18 cellular contexts compared by ENCODE assay signal in the genomic region with DNA sequence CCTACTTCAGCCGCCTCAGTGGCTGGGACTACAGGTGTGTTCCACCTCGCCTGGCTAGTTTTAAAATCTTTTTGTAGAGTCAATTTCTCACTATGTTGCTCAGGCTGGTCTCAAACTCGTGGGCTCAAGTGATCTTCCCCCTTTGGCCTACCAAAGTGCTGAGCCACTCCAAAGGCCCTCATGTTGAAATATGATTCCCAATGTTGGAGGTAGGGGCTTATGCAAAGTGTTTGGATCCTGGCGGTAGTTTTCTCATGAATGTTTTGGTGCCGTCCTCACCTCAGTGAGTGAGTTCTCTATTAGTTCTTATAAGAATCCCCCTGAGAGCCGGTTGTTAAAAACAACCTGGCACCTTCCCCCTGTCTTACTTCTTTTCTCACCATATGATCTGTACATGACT.
"Had no signal": no experiment of that assay in that cellular context is flagged by ENCODE, and none has a peak within 500 bp of the region (broad histone marks: within the 10 kb centered on the region; RNA-seq: fewer than 3 reads in every experiment).

No MANE protein-coding gene starts in this region.

- H3K9me3 ChIP-seq: lower lobe of right lung, right atrium auricular region, thyroid gland had no signal

- DNase-seq: effector CD4-positive, alpha-beta T cell; foreskin melanocyte; head of caudate nucleus; kidney glomerular epithelial cell; lower lobe of right lung; natural killer cell; posterior cingulate gyrus; stimulated activated CD4-positive, alpha-beta T cell treated with anti-CD3 and anti-CD28 coated beads, Interleukin-2, amount 100 ng/mL, for 48 hours; stimulated activated naive CD4-positive, alpha-beta T cell treated with Interleukin-2 at 50 U/mL for 16 hours; thyroid gland had no signal

- H3K27ac ChIP-seq: coronary artery, hepatocyte, lower lobe of right lung, right atrium auricular region, thyroid gland had no signal

- H3K4me1 ChIP-seq: lower lobe of right lung, right atrium auricular region, thyroid gland had no signal

- H3K36me3 Mint-ChIP-seq: memory B cell, mesothelial cell of epicardium, natural killer cell, type B pancreatic cell had no signal

- H3K36me3 ChIP-seq: lower lobe of right lung, right atrium auricular region, thyroid gland had no signal

- H3K4me1 Mint-ChIP-seq: memory B cell, natural killer cell, neural crest cell had no signal

- H3K27me3 Mint-ChIP-seq: memory B cell, type B pancreatic cell had no signal

- H3K9me3 Mint-ChIP-seq: mesothelial cell of epicardium, neural crest cell, type B pancreatic cell had no signal

- H3K4me3 Mint-ChIP-seq: memory B cell, mesothelial cell of epicardium, natural killer cell, neural crest cell, type B pancreatic cell had no signal

- H3K4me3 ChIP-seq: coronary artery, hepatocyte, lower lobe of right lung, right atrium auricular region, thyroid gland had no signal

- H3K27me3 ChIP-seq: right atrium auricular region, thyroid gland had no signal

- H3K27ac Mint-ChIP-seq: memory B cell, mesothelial cell of epicardium, natural killer cell, type B pancreatic cell had no signal

- ATAC-seq: left lobe of liver, lower lobe of right lung, natural killer cell had no signal
